In the genomic region with DNA sequence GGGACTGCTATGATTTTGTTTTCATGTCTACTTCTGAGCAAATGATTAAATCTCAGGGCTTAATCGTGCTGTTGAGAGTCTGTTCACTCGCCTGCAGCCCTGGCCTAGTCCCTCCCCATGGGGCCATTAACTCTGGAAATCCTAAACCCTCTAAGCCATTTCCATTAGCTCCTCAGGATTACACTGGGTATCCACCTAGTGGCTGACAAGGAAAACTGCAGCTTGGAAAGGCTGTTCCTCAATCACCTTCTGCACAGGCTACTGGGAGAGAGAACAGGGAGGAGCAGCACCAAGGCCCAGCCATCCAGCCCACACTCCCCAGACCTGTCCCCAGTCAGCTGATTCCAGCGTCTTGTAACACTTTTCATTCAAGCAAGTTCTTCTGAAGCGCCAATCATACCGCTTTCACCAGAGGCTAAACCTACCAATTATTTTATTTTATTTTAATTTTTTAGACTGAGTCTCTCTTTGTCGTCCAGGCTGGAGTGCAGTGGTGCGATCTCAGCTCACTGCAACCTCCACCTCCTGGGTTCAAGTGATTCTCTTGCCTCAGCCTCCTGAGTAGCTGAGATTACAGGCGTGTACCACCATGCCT, we compare ENCODE assay signal across 9 cellular contexts. TPM values are rescaled to one million over a fixed set of nuclear protein-coding genes. Genes with fewer than 3 reads are reported as not detected.
DNase-seq lines count a peak whose midpoint lies in the region; ATAC-seq and TF ChIP-seq lines count a peak whose summit lies in the region.
"Had no signal": no experiment of that assay in that cellular context is flagged by ENCODE, and none has a peak within 500 bp of the region (broad histone marks: within the 10 kb centered on the region; RNA-seq: fewer than 3 reads in every experiment).

No MANE protein-coding gene starts in this region.

- H3K79me2 ChIP-seq in neural progenitor cell (ENCODE audit: low read depth), result no peaks in the 10 kb centered on the region

- H2AFZ ChIP-seq in neural progenitor cell (replicated peaks), result no peak overlapping the region

- H3K36me3 Mint-ChIP-seq in neural progenitor cell, result no peaks in the 10 kb centered on the region
- H3K36me3 Mint-ChIP-seq: IgD-negative memory B cell had no signal

- H3K27me3 ChIP-seq in neural progenitor cell, result no peaks in the 10 kb centered on the region

- H3K4me3 Mint-ChIP-seq in neural progenitor cell, result no peak overlapping the region
- H3K4me3 Mint-ChIP-seq: IgD-negative memory B cell had no signal

- peak overlapping the region; percentile 81 for H3K27ac Mint-ChIP-seq in neural progenitor cell
- H3K27ac Mint-ChIP-seq: IgD-negative memory B cell had no signal

- no peaks in the 10 kb centered on the region for H3K9me3 ChIP-seq in neural progenitor cell (ENCODE audit: low read depth)

- H3K9ac ChIP-seq in neural progenitor cell, result no peak overlapping the region

- H3F3A ChIP-seq in neural progenitor cell (ENCODE audit: low read depth), result peaks cover 5% of the 10 kb centered on the region

- no peak overlapping the region for H3K27ac ChIP-seq in neural progenitor cell

- peaks cover 4% of the 10 kb centered on the region for H3K27me3 Mint-ChIP-seq in neural progenitor cell (ENCODE audit: insufficient read depth, low read depth)

- H3K4me3 ChIP-seq in AG09309 (ENCODE audit: control insufficient read depth, low read depth, low read length), result no peak overlapping the region
- no peak overlapping the region for H3K4me3 ChIP-seq in neural progenitor cell

- no peaks in the 10 kb centered on the region for H3K36me3 ChIP-seq in neural progenitor cell

- peaks cover 31% of the 10 kb centered on the region for H3K4me1 Mint-ChIP-seq in neural progenitor cell

- H3K9me3 Mint-ChIP-seq in neural progenitor cell, result no peaks in the 10 kb centered on the region
- H3K9me3 Mint-ChIP-seq: IgD-negative memory B cell had no signal

- ATAC-seq in HG02870 (IDR thresholded peaks at IDR 0.05; ENCODE audit: unreplicated experiment) (peak; percentile 58), HG03097 (IDR thresholded peaks at IDR 0.05; ENCODE audit: low FRiP score, unreplicated experiment) (no peak)

- no peaks in the 10 kb centered on the region for H4K20me1 ChIP-seq in neural progenitor cell (ENCODE audit: low read depth)

- DNase-seq in AG09309 (ENCODE audit: low read depth), result peak; percentile 24
- DNase-seq in NCI-H2029 treated with DMSO at 0.1 percent for 48 hours (lab: John Stamatoyannopoulos, UW), result peak; percentile 58
- DNase-seq in UCSD-AML1 (lab: John Stamatoyannopoulos, UW; ENCODE audit: unreplicated experiment), result peak; percentile 22
- DNase-seq in fibroblast of peridontal ligament (ENCODE audit: extremely low read depth), result peak; percentile 50
- DNase-seq in neural progenitor cell (ENCODE audit: low spot score), result peak; percentile 92

- peaks cover 19% of the 10 kb centered on the region for H3K4me1 ChIP-seq in neural progenitor cell

- H3K4me2 ChIP-seq in neural progenitor cell, result peak overlapping the region; percentile 22

- TF ChIP-seq CTCF in AG09309 (IDR thresholded peaks at IDR 0.05; ENCODE audit: control insufficient read depth, insufficient read depth, low read depth, low read length, missing control alignments) (peak; percentile 89), GM12873 (IDR thresholded peaks at IDR 0.05; ENCODE audit: insufficient read depth, low read depth, low read length, missing control alignments) (peak; percentile 86), neural progenitor cell (IDR thresholded peaks at IDR 0.05) (peak; percentile 85)

RNA-seq across cellular contexts. Expression of gene NEUROD4, which starts 48.7 kb away (rescaled TPM):
- 0.62 and 1.8 TPM in 2 replicates for total RNA-seq in neural progenitor cell (ENCODE audit: low replicate concordance)

RNA-seq across cellular contexts. Expression of gene OR9K2, which starts 57.7 kb away (rescaled TPM):
- total RNA-seq in neural progenitor cell (ENCODE audit: low replicate concordance), result not detected in 2 replicates

Comparison
In these comparisons a context has a peak if more than half of its experiments do, and no peak if none do; other contexts are left out.
1. DNase-seq: peak in every context shown above with its lines; median percentile 92 in neural progenitor cell; 58 in NCI-H2029 treated with DMSO at 0.1 percent for 48 hours; 50 in fibroblast of peridontal ligament; 24 in AG09309; 22 in UCSD-AML1.